In genomic region chr19:40263440-40264313, GRCh38 we compare ENCODE assay signal across 15 cellular contexts. TPM values are rescaled to one million over a fixed set of nuclear protein-coding genes. Genes with fewer than 3 reads are reported as not detected.
"Had no signal": no experiment of that assay in that cellular context is flagged by ENCODE, and none has a peak within 500 bp of the region (broad histone marks: within the 10 kb centered on the region; RNA-seq: fewer than 3 reads in every experiment).

No MANE protein-coding gene starts in this region.

- H3K9me3 ChIP-seq: body of pancreas, esophagus muscularis mucosa, left lung, upper lobe of right lung had no signal

- H3K9me3 Mint-ChIP-seq: activated naive CD4-positive, alpha-beta T cell treated with anti-CD3 and anti-CD28 coated beads, Interleukin-2, amount 50 U/mL, for 72 hours; immature natural killer cell had no signal

- DNase-seq: activated effector memory CD4-positive, alpha-beta T cell treated with anti-CD3 and anti-CD28 coated beads, Interleukin-2, amount 50 U/mL, for 16 hours; activated T-cell treated with anti-CD3 and anti-CD28 coated beads, Interleukin-2, amount 50 U/mL, for 1 hour; amniotic stem cell; body of pancreas; central memory CD4-positive, alpha-beta T cell; glutamatergic neuron; immature natural killer cell; left lung; stimulated activated naive CD4-positive, alpha-beta T cell; upper lobe of right lung had no signal

- ATAC-seq: activated naive CD4-positive, alpha-beta T cell treated with anti-CD3 and anti-CD28 coated beads, Interleukin-2, amount 50 U/mL, for 72 hours; body of pancreas; left lung; upper lobe of right lung had no signal

- H3K4me3 Mint-ChIP-seq: immature natural killer cell had no signal

- H3K27ac ChIP-seq: body of pancreas, esophagus muscularis mucosa, left lung, parathyroid adenoma, upper lobe of right lung had no signal

- H3K4me3 ChIP-seq: body of pancreas, esophagus muscularis mucosa, left lung, upper lobe of right lung had no signal

- H3K27me3 ChIP-seq: body of pancreas, esophagus muscularis mucosa, left lung, upper lobe of right lung had no signal

RNA-seq across cellular contexts. Expression of gene CCNP, which starts 37.2 kb away (rescaled TPM):
- total RNA-seq: body of pancreas, upper lobe of right lung had no signal
- polyA plus RNA-seq: immature natural killer cell had no signal

RNA-seq across cellular contexts. Expression of gene TTC9B, which starts 45.5 kb away (rescaled TPM):
- total RNA-seq: activated naive CD4-positive, alpha-beta T cell treated with anti-CD3 and anti-CD28 coated beads, Interleukin-2, amount 50 U/mL, for 72 hours; body of pancreas; esophagus muscularis mucosa; fibroblast of villous mesenchyme; left lung; T-helper 2 cell treated with Interferon-gamma antibody and Interleukin-4, amounts not matched to agents 100 ng/mL and 5 ng/mL, for 36 hours; upper lobe of right lung had no signal
- polyA plus RNA-seq: immature natural killer cell had no signal
